11 cellular contexts compared by ENCODE assay signal in genomic region chr16:50309527-50310307, GRCh38. TPM values are rescaled to one million over a fixed set of nuclear protein-coding genes. Genes with fewer than 3 reads are reported as not detected.
DNase-seq lines count a peak whose midpoint lies in the region; ATAC-seq and TF ChIP-seq lines count a peak whose summit lies in the region.
"Had no signal": no experiment of that assay in that cellular context is flagged by ENCODE, and none has a peak within 500 bp of the region (broad histone marks: within the 10 kb centered on the region; RNA-seq: fewer than 3 reads in every experiment).

No MANE protein-coding gene starts in this region.

- TF ChIP-seq POLR2A in erythroblast (IDR thresholded peaks at IDR 0.05; ENCODE audit: low read length) = no peak

- TF ChIP-seq CTCF in HEK293 (tag by site-specific recombination; IDR thresholded peaks at IDR 0.05) (no peak), A673 (conservative IDR thresholded peaks at IDR 0.05; ENCODE audit: low read depth, low read length) (no peak)

- peaks cover 0 to 83% (median 12%) of the 10 kb centered on the region in 11 experiments; a peak in 15 of 22 replicates for H4K20me1 ChIP-seq in BLaER1 treated with 17β-estradiol and CSF1 and Interleukin-3, amounts not matched to agents 10 nM and 100 nM

- no peaks in the 10 kb centered on the region for H3K9me3 Mint-ChIP-seq in activated naive CD4-positive, alpha-beta T cell treated with anti-CD3 and anti-CD28 coated beads, Interleukin-2, amount 50 U/mL, for 72 hours

- H3K4me3 ChIP-seq in BLaER1 treated with 17β-estradiol and CSF1 and Interleukin-3, amounts not matched to agents 10 nM and 100 nM = no peak overlapping the region
- H3K4me3 ChIP-seq in HEK293 (ENCODE audit: low read depth, low read length) = no peak overlapping the region
- no peak overlapping the region for H3K4me3 ChIP-seq in A673 (ENCODE audit: low read depth, low read length, poor library complexity, severe bottlenecking)
- H3K4me3 ChIP-seq: breast epithelium, heart left ventricle had no signal

- H3K27ac ChIP-seq in BLaER1 treated with 17β-estradiol and CSF1 and Interleukin-3, amounts not matched to agents 10 nM and 100 nM = peak overlapping the region in 7 of 11 experiments; percentile 19 to 48 (median 41); a peak in 11 of 22 replicates
- 0 out of 2 replicates have a peak overlapping the region, but pooled peaks have one; percentile 9 for H3K27ac ChIP-seq in HEK293 (ENCODE audit: extremely low read depth, low read depth, low read length)
- H3K27ac ChIP-seq in A673 (ENCODE audit: low read depth, low read length, poor library complexity, severe bottlenecking) = no peak overlapping the region
- H3K27ac ChIP-seq: breast epithelium, heart left ventricle had no signal

- peak overlapping the region in 8 of 11 experiments; percentile 13 to 42 (median 24); a peak in 6 of 22 replicates for H3K9ac ChIP-seq in BLaER1 treated with 17β-estradiol and CSF1 and Interleukin-3, amounts not matched to agents 10 nM and 100 nM

- POLR2A ChIA-PET in HEK293 (lab: Yijun Ruan, JAX) (no interaction called here), A673 (lab: Charles Lee; ENCODE audit: low non-redundant PET) (no interaction called here)

- no TSS peak for BruUV-seq in A673 (replicated peaks; lab: Mats Ljungman, UMichigan)

- H3K27ac Mint-ChIP-seq in activated naive CD4-positive, alpha-beta T cell treated with anti-CD3 and anti-CD28 coated beads, Interleukin-2, amount 50 U/mL, for 72 hours = peak overlapping the region; percentile 86

- peaks cover 43 to 86% (median 71%) of the 10 kb centered on the region in 10 experiments for H3K4me1 ChIP-seq in BLaER1 treated with 17β-estradiol and CSF1 and Interleukin-3, amounts not matched to agents 10 nM and 100 nM
- H3K4me1 ChIP-seq in HEK293 (ENCODE audit: control insufficient read depth, insufficient read depth, low read length) (no peaks in the 10 kb centered on the region), A673 (ENCODE audit: insufficient read depth, low read length, poor library complexity, severe bottlenecking) (no peaks in the 10 kb centered on the region)
- H3K4me1 ChIP-seq: breast epithelium had no signal

- peak in 1 of 2 donors; percentile 55 for DNase-seq in activated naive CD4-positive, alpha-beta T cell treated with anti-CD3 and anti-CD28 coated beads, Interleukin-2, amount 50 U/mL, for 72 hours (ENCODE audit: low spot score in 2 of 2)
- peak; percentile 76 for DNase-seq in mesenteric fat pad (ENCODE audit: low spot score)
- no peak for DNase-seq in HT-29 (ENCODE audit: low spot score)
- DNase-seq in A673 (ENCODE audit: low spot score) = no peak
- no peak for DNase-seq in ecto neural progenitor cell (ENCODE audit: low spot score)
- DNase-seq in erythroblast (lab: John Stamatoyannopoulos, UW) = no peak
- DNase-seq: NCI-H1436 treated with DMSO at 0.1 percent for 48 hours had no signal

- peak overlapping the region in 8 of 11 experiments; percentile 30 to 68 (median 43); a peak in 16 of 22 replicates for H3K4me2 ChIP-seq in BLaER1 treated with 17β-estradiol and CSF1 and Interleukin-3, amounts not matched to agents 10 nM and 100 nM

- intact Hi-C loops in A673 (cut with micrococcal nuclease; ENCODE audit: unreplicated experiment) = no loop called here

- CTCF ChIA-PET in HEK293 (lab: Yijun Ruan, JAX) (interaction anchor here (1.0 to 1.2 kb wide), 3 partner anchors 13 to 285 kb away, joined by 3 to 5 read pairs (median 4); partner anchors contain the start of gene CNEP1R1), A673 (lab: Charles Lee) (no interaction called here)

- H3K9me3 ChIP-seq in BLaER1 treated with 17β-estradiol and CSF1 and Interleukin-3, amounts not matched to agents 10 nM and 100 nM (replicated peaks in 1 of 11) = no peaks in the 10 kb centered on the region
- H3K9me3 ChIP-seq in HEK293 (ENCODE audit: control insufficient read depth, insufficient read depth, low read depth, low read length) (no peaks in the 10 kb centered on the region), A673 (ENCODE audit: low read depth, low read length, poor library complexity, severe bottlenecking) (no peaks in the 10 kb centered on the region)
- H3K9me3 ChIP-seq: breast epithelium, heart left ventricle had no signal

- peak in 1 of 2 donors; percentile 8 for ATAC-seq in activated naive CD4-positive, alpha-beta T cell treated with anti-CD3 and anti-CD28 coated beads, Interleukin-2, amount 50 U/mL, for 72 hours

- peaks cover 5 to 96% (median 24%) of the 10 kb centered on the region in 11 experiments; a peak in 19 of 22 replicates for H3K36me3 ChIP-seq in BLaER1 treated with 17β-estradiol and CSF1 and Interleukin-3, amounts not matched to agents 10 nM and 100 nM
- H3K36me3 ChIP-seq in HEK293 (ENCODE audit: control insufficient read depth in 2 of 2, insufficient read depth in 1 of 2, low read length in 2 of 2) (peaks cover 0 to 31% of the 10 kb centered on the region in 2 experiments; a peak in 2 of 3 replicates), A673 (ENCODE audit: insufficient read depth, low read length, poor library complexity, severe bottlenecking) (no peaks in the 10 kb centered on the region)
- H3K36me3 ChIP-seq: breast epithelium had no signal

- peaks cover 0 to 21% of the 10 kb centered on the region in 2 donors for H3K36me3 Mint-ChIP-seq in activated naive CD4-positive, alpha-beta T cell treated with anti-CD3 and anti-CD28 coated beads, Interleukin-2, amount 50 U/mL, for 72 hours

- no peaks in the 10 kb centered on the region for H3K27me3 ChIP-seq in BLaER1 treated with 17β-estradiol and CSF1 and Interleukin-3, amounts not matched to agents 10 nM and 100 nM
- H3K27me3 ChIP-seq in A673 (replicated peaks; ENCODE audit: insufficient read depth, low read depth, low read length, poor library complexity) = no peaks in the 10 kb centered on the region
- H3K27me3 ChIP-seq: breast epithelium, heart left ventricle had no signal

TF ChIP-seq in HEK293, 187 proteins besides CTCF, POLR2A, EP300 and RAD21:
- TF ChIP-seq ZNF10 (tag by site-specific recombination; IDR thresholded peaks at IDR 0.05) = peak; percentile 74; the same call in 1 of the 2 replicates
- TF ChIP-seq ZNF629 (tag by site-specific recombination; IDR thresholded peaks at IDR 0.05) = no peak
- TF ChIP-seq SP7 (tag by site-specific recombination; IDR thresholded peaks at IDR 0.05) = 0 out of 2 replicates have a peak, but pooled peaks have one; percentile 11
- no peak for TF ChIP-seq ZNF660 (tag by site-specific recombination; IDR thresholded peaks at IDR 0.05)
- no peak for TF ChIP-seq PRDM2 (tag by site-specific recombination; IDR thresholded peaks at IDR 0.05; ENCODE audit: borderline replicate concordance)
- TF ChIP-seq ZNF623 (tag by site-specific recombination; IDR thresholded peaks at IDR 0.05) = no peak

RNA-seq across cellular contexts. Expression of gene ADCY7, which starts 43.4 kb away (rescaled TPM):
- total RNA-seq in activated naive CD4-positive, alpha-beta T cell treated with anti-CD3 and anti-CD28 coated beads, Interleukin-2, amount 50 U/mL, for 72 hours = 100 to 1,000 TPM in 1 of 2 donors, 10 to 100 TPM in 1; 78.5 to 104 TPM
- total RNA-seq in mesenteric fat pad = 26.8 TPM
- 1.0 and 1.1 TPM in 2 replicates for total RNA-seq in HT-29 (2014; rRNA removed; shearing (Covaris generic))
- total RNA-seq in A673 (2021) = 5.4 and 5.5 TPM in 2 replicates

RNA-seq across cellular contexts. Expression of gene BRD7, which starts 59.1 kb away (rescaled TPM):
- total RNA-seq in activated naive CD4-positive, alpha-beta T cell treated with anti-CD3 and anti-CD28 coated beads, Interleukin-2, amount 50 U/mL, for 72 hours = 10 to 100 TPM; 71.5 to 84.9 TPM
- 52.6 TPM for total RNA-seq in mesenteric fat pad
- 50.0 and 62.7 TPM in 2 replicates for total RNA-seq in HT-29 (2014; rRNA removed; shearing (Covaris generic))
- total RNA-seq in A673 (2021) = 93.0 and 95.3 TPM in 2 replicates
